8 cellular contexts compared by ENCODE assay signal in the genomic region with DNA sequence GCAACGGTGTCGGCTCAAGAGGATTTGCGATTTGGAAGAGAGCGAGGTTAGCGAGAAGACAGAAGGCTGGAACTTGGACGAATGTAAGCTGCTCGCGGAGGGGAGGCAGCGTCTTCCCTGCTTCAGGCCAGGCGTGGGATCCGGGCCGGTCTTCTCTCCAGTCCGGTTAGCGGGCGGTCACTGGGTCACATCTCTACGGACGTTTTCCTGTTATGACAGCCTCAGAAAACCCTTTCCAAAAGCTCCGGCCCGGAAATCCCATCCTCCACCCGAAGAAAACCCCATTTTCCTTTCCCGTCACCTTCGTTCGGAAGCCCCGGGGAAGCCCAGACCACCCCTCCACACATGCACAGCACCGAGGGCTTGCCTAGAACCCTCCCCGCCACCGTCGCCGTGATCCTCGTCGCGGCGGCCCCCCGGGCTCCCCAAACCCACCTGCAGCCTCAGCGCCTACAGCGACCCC. TPM values are rescaled to one million over a fixed set of nuclear protein-coding genes. Genes with fewer than 3 reads are reported as not detected.
A peak's percentile ranks its signal among the peaks of the same experiment; 100 is the strongest.
DNase-seq lines count a peak whose midpoint lies in the region; ATAC-seq and TF ChIP-seq lines count a peak whose summit lies in the region.

No MANE protein-coding gene starts in this region.

- peak overlapping the region; percentile 73 to 77 for H3K9ac ChIP-seq in liver (ENCODE audit: low read depth in 1 of 2, low read length in 2 of 2)

- H3K9me2 ChIP-seq in GM23338 (ENCODE audit: insufficient read depth) = no peaks in the 10 kb centered on the region

- TF ChIP-seq EP300 in suprapubic skin (IDR thresholded peaks at IDR 0.05) = no peak

- H3K27ac Mint-ChIP-seq in GM23338 = peak overlapping the region; percentile 100

- peaks cover 55% of the 10 kb centered on the region for H3K79me2 ChIP-seq in GM23338 (replicated peaks; ENCODE audit: insufficient read depth)

- peak overlapping the region; percentile 98 for H2AFZ ChIP-seq in GM23338

- H3K9me3 ChIP-seq in liver (ENCODE audit: control insufficient read depth in 4 of 4, low read length in 3 of 4) (no peaks in the 10 kb centered on the region), suprapubic skin (no peaks in the 10 kb centered on the region)

- DNase-seq in NCI-H345 (lab: John Stamatoyannopoulos, UW) (peak; percentile 23), NCI-H345 treated with DMSO at 0.1 percent for 48 hours (lab: John Stamatoyannopoulos, UW; ENCODE audit: unreplicated experiment) (no peak), GM23338 (ENCODE audit: low spot score) (peak; percentile 56), NCI-H226 (peak; percentile 1), cerebellum (ENCODE audit: low spot score) (peak; percentile 63), suprapubic skin (ENCODE audit: low spot score in 2 of 2) (peak in 1 of 2 donors; percentile 84), NCI-H1930 (lab: John Stamatoyannopoulos, UW) (no peak)

- peaks cover 20% of the 10 kb centered on the region for H3K36me3 ChIP-seq in GM23338 (ENCODE audit: insufficient read depth)
- H3K36me3 ChIP-seq in liver (ENCODE audit: control insufficient read depth in 4 of 4, insufficient read depth in 3 of 4, low read depth in 1 of 4, low read length in 3 of 4) = peaks cover 0 to 7% (median 4%) of the 10 kb centered on the region in 4 donors
- H3K36me3 ChIP-seq in suprapubic skin = peaks cover 15% of the 10 kb centered on the region

- peak overlapping the region; percentile 95 for H3K4me3 Mint-ChIP-seq in GM23338

- no peaks in the 10 kb centered on the region for H3K9me3 Mint-ChIP-seq in GM23338

- H3K4me3 ChIP-seq in GM23338 (peak overlapping the region; percentile 99), liver (ENCODE audit: low read depth in 1 of 3, low read length in 3 of 3) (peak overlapping the region; percentile 78 to 99 (median 95)), suprapubic skin (peak overlapping the region; percentile 99)

- peak; percentile 15 for ATAC-seq in GM23338

- TF ChIP-seq RAD21 in liver (IDR thresholded peaks at IDR 0.05) = no peak

- H3K27ac ChIP-seq in GM23338 (ENCODE audit: low read depth) = peak overlapping the region; percentile 99
- peak overlapping the region; percentile 90 to 93 for H3K27ac ChIP-seq in liver (ENCODE audit: low read depth in 1 of 2, low read length in 2 of 2)
- peak overlapping the region; percentile 97 for H3K27ac ChIP-seq in suprapubic skin

- WGBS in liver = under 1% methylated on average over 36 of the region's 36 CpGs
- WGBS in suprapubic skin = under 1% methylated on average over 36 of the region's 36 CpGs

- peak overlapping the region; percentile 89 for H3K4me2 ChIP-seq in GM23338

- peaks cover 57% of the 10 kb centered on the region for H3K36me3 Mint-ChIP-seq in GM23338 (ENCODE audit: low read depth)

- H3K4me1 ChIP-seq in GM23338 (ENCODE audit: insufficient read depth) (peaks cover 21% of the 10 kb centered on the region), liver (ENCODE audit: control insufficient read depth in 4 of 4, insufficient read depth in 4 of 4, low read length in 3 of 4) (peaks cover 3 to 12% (median 6%) of the 10 kb centered on the region in 4 donors), suprapubic skin (peaks cover 41% of the 10 kb centered on the region)

- H4K20me1 ChIP-seq in GM23338 (replicated peaks; ENCODE audit: insufficient read depth) = peaks cover 3% of the 10 kb centered on the region; the same call in 1 of the 2 replicates

- no peaks in the 10 kb centered on the region for H3F3A ChIP-seq in GM23338 (replicated peaks; ENCODE audit: low read depth)

- peaks cover 15% of the 10 kb centered on the region for H3K27me3 Mint-ChIP-seq in GM23338 (ENCODE audit: insufficient read depth, low read depth, poor library complexity)

- H3K27me3 ChIP-seq in GM23338 (ENCODE audit: insufficient read depth) = no peaks in the 10 kb centered on the region
- H3K27me3 ChIP-seq in liver (ENCODE audit: control insufficient read depth in 4 of 4, insufficient read depth in 4 of 4, low read length in 3 of 4) = no peaks in the 10 kb centered on the region
- no peaks in the 10 kb centered on the region for H3K27me3 ChIP-seq in suprapubic skin

- H3K4me1 Mint-ChIP-seq in GM23338 = peaks cover 14% of the 10 kb centered on the region; the same call in 2 of the 3 replicates

- TF ChIP-seq POLR2A in suprapubic skin (IDR thresholded peaks at IDR 0.05) = no peak

- TF ChIP-seq CTCF in GM23338 (conservative IDR thresholded peaks at IDR 0.05; ENCODE audit: low read depth in 2 of 2) = no peak
- no peak for TF ChIP-seq CTCF in liver (IDR thresholded peaks at IDR 0.05; ENCODE audit: low read depth, low read length, missing input control)
- TF ChIP-seq CTCF in suprapubic skin (IDR thresholded peaks at IDR 0.05) = no peak

TF ChIP-seq in GM23338, 12 proteins besides CTCF, POLR2A, EP300 and RAD21:
- TF ChIP-seq ZNF114 (CRISPR knock-in tag; IDR thresholded peaks at IDR 0.05) (no peak), POLR2AphosphoS5 (IDR thresholded peaks at IDR 0.05; ENCODE audit: low read depth) (peak; percentile 92)

TF ChIP-seq in liver, 16 proteins besides CTCF, POLR2A, EP300 and RAD21:
- no peak for TF ChIP-seq YY1 (IDR thresholded peaks at IDR 0.05)
- TF ChIP-seq RXRA (IDR thresholded peaks at IDR 0.05) = peak in 1 of 2 donors; percentile 13
- peak; percentile 13 for TF ChIP-seq HNF4G (IDR thresholded peaks at IDR 0.05)
- TF ChIP-seq TAF1 (conservative IDR thresholded peaks at IDR 0.05) = peak; percentile 19

RNA-seq across cellular contexts. Expression of a gene that starts 0.3 kb away (rescaled TPM):
- total RNA-seq in GM23338 (2014; rRNA removed; shearing (Covaris generic)) = 134 and 160 TPM in 2 replicates
- 876 and 1,053 TPM in 2 replicates for polyA plus RNA-seq in GM23338 (2016; fragmentation: Nextera tagmentation; extraction: Ambion mirVana)
- 125 TPM for total RNA-seq in cerebellum
- 100 to 1,000 TPM; 136 to 197 TPM for total RNA-seq in liver
- 100 to 1,000 TPM; 283 to 436 TPM for polyA plus RNA-seq in liver
- 100 to 1,000 TPM; 140 to 234 (median 201) TPM for total RNA-seq in suprapubic skin

RNA-seq across cellular contexts. Expression of a gene that starts 0.5 kb away (rescaled TPM):
- total RNA-seq in GM23338 (2014; rRNA removed; shearing (Covaris generic)) = 74.0 and 112 TPM in 2 replicates
- polyA plus RNA-seq in GM23338 (2016; fragmentation: Nextera tagmentation; extraction: Ambion mirVana) = 41.6 and 54.2 TPM in 2 replicates
- 17.1 TPM for total RNA-seq in cerebellum
- 10 to 100 TPM; 18.4 to 19.4 TPM for total RNA-seq in liver
- 1 to 10 TPM; 9.6 to 9.9 TPM for polyA plus RNA-seq in liver
- total RNA-seq in suprapubic skin = 10 to 100 TPM; 13.0 to 39.6 (median 32.3) TPM

RNA-seq across cellular contexts. Expression of a gene that starts 14.9 kb away (rescaled TPM):
- total RNA-seq in GM23338 (2014; rRNA removed; shearing (Covaris generic)) = 36.4 and 39.5 TPM in 2 replicates
- polyA plus RNA-seq in GM23338 (2016; fragmentation: Nextera tagmentation; extraction: Ambion mirVana) = 47.6 and 66.7 TPM in 2 replicates
- 48.1 TPM for total RNA-seq in cerebellum
- total RNA-seq in liver = 10 to 100 TPM; 12.9 to 17.7 TPM
- 1 to 10 TPM; 3.6 to 5.3 TPM for polyA plus RNA-seq in liver
- 10 to 100 TPM; 35.2 to 76.9 (median 39.1) TPM for total RNA-seq in suprapubic skin

Comparison
In these comparisons a context has a peak if more than half of its experiments do, and no peak if none do; other contexts are left out.
1. DNase-seq: peak in NCI-H345 (single experiment), GM23338 (single experiment), NCI-H226 (single experiment) and cerebellum (single experiment); none in NCI-H345 treated with DMSO at 0.1 percent for 48 hours (single experiment) and NCI-H1930 (0 of 2).
2. Peak in every context shown above with its lines, with median percentiles within 50 percentile points of each other: H3K27ac ChIP-seq and H3K4me3 ChIP-seq.